26 cellular contexts compared by ENCODE assay signal in genomic region chr16:49532243-49532870, GRCh38.
DNase-seq lines count a peak whose midpoint lies in the region; ATAC-seq, FAIRE-seq and TF ChIP-seq lines count a peak whose summit lies in the region.
"Had no signal": no experiment of that assay in that cellular context is flagged by ENCODE, and none has a peak within 500 bp of the region (broad histone marks: within the 10 kb centered on the region; RNA-seq: fewer than 3 reads in every experiment).

No MANE protein-coding gene starts in this region.

- no peak overlapping the region for H2AK5ac ChIP-seq in trophoblast cell (ENCODE audit: low read length)

- no peak overlapping the region for H3K18ac ChIP-seq in trophoblast cell (ENCODE audit: low read length)

- no peak overlapping the region for H3K4me3 ChIP-seq in HepG2 (replicated peaks in 1 of 3; ENCODE audit: insufficient read depth in 1 of 3, low read depth in 2 of 3, low read length in 3 of 3)
- H3K4me3 ChIP-seq in right lobe of liver = no peak overlapping the region
- H3K4me3 ChIP-seq in aorta (ENCODE audit: low read length in 2 of 2) = no peak overlapping the region
- H3K4me3 ChIP-seq in trophoblast cell (ENCODE audit: low read depth, low read length) = no peak overlapping the region
- H3K4me3 ChIP-seq: left lung, transverse colon had no signal

- H4K12ac ChIP-seq in trophoblast cell (ENCODE audit: low read depth, low read length) = no peak overlapping the region

- H2AFZ ChIP-seq in HepG2 (ENCODE audit: low read length) (no peak overlapping the region), trophoblast cell (ENCODE audit: insufficient read depth, low read length, poor library complexity) (no peak overlapping the region)

- no peak for TF ChIP-seq EP300 in HepG2 (IDR thresholded peaks at IDR 0.05; ENCODE audit: low read depth in 2 of 2, low read length in 2 of 2)
- no peak for TF ChIP-seq EP300 in HepG2 (CRISPR knock-in tag; IDR thresholded peaks at IDR 0.05; ENCODE audit: borderline replicate concordance)

- no peak for TF ChIP-seq RAD21 in HepG2 (CRISPR knock-in tag; IDR thresholded peaks at IDR 0.05)

- intact Hi-C loops in HepG2 (cut with micrococcal nuclease; ENCODE audit: unreplicated experiment) = no loop called here
- intact Hi-C loops in right lobe of liver (cut with DNase I) = no loop called here
- intact Hi-C loops in aorta (cut with DNase I) = no loop called here

- H3K27ac ChIP-seq in HepG2 (ENCODE audit: extremely low read length, insufficient read depth, low read length) (no peak overlapping the region), right lobe of liver (no peak overlapping the region), aorta (ENCODE audit: low read depth in 1 of 2, low read length in 2 of 2) (no peak overlapping the region), trophoblast cell (ENCODE audit: low read depth, low read length) (no peak overlapping the region)
- H3K27ac ChIP-seq: left lung, transverse colon had no signal

- no peaks in the 10 kb centered on the region; the same call in 1 of the 2 replicates for H4K20me1 ChIP-seq in HepG2 (ENCODE audit: insufficient read depth, low read length)

- in situ Hi-C loops in HepG2 (cut with HindIII; ENCODE audit: extremely low pct_ligation_motif_present, low pct_unique_long_range_greater_than_20kb) = no loop called here

- CTCF ChIA-PET in HepG2 (lab: Yijun Ruan, JAX; ENCODE audit: low intra/inter-chr PET ratio, low total read pairs) = no interaction called here

- POLR2A ChIA-PET in HepG2 (lab: Yijun Ruan, JAX) = no interaction called here

- H4K91ac ChIP-seq in trophoblast cell (ENCODE audit: low read depth, low read length) = no peak overlapping the region

- no peak overlapping the region for H2BK5ac ChIP-seq in trophoblast cell (ENCODE audit: low read depth, low read length, poor library complexity)

- H2BK120ac ChIP-seq in trophoblast cell (ENCODE audit: insufficient read depth, low read length, poor library complexity) = no peak overlapping the region

- no peaks in the 10 kb centered on the region for H3K9me3 ChIP-seq in HepG2 (ENCODE audit: low read length)
- no peaks in the 10 kb centered on the region for H3K9me3 ChIP-seq in right lobe of liver
- no peaks in the 10 kb centered on the region for H3K9me3 ChIP-seq in aorta (ENCODE audit: control insufficient read depth, low read length)
- no peaks in the 10 kb centered on the region for H3K9me3 ChIP-seq in trophoblast cell (ENCODE audit: insufficient read depth, low read depth, low read length)
- H3K9me3 ChIP-seq: left lung, transverse colon had no signal

- no peak overlapping the region for H2BK12ac ChIP-seq in trophoblast cell (ENCODE audit: low read length)

- no peaks in the 10 kb centered on the region for H3K4me1 ChIP-seq in HepG2 (ENCODE audit: insufficient read depth, low read length)
- H3K4me1 ChIP-seq in right lobe of liver = no peaks in the 10 kb centered on the region
- H3K4me1 ChIP-seq in aorta (ENCODE audit: control insufficient read depth in 1 of 2, insufficient read depth in 2 of 2, low read length in 2 of 2) = no peaks in the 10 kb centered on the region
- H3K4me1 ChIP-seq in trophoblast cell (ENCODE audit: control insufficient read depth in 1 of 2, insufficient read depth in 2 of 2, low read length in 2 of 2) = peaks cover 9 to 10% of the 10 kb centered on the region in 2 experiments

- no TSS peak for BruUV-seq in HepG2 (replicated peaks; lab: Mats Ljungman, UMichigan)

- no peak overlapping the region for H3K14ac ChIP-seq in trophoblast cell (ENCODE audit: low read length)

- H3K4me2 ChIP-seq in HepG2 (ENCODE audit: low read depth, low read length) = no peak overlapping the region
- H3K4me2 ChIP-seq in trophoblast cell (ENCODE audit: low read length) = no peak overlapping the region

- H3K9ac ChIP-seq in HepG2 (ENCODE audit: insufficient read depth, low read depth, low read length) (no peak overlapping the region), trophoblast cell (ENCODE audit: low read length) (no peak overlapping the region)

- no peak for FAIRE-seq in HepG2 (lab: Jason Lieb, UNC)
- FAIRE-seq: islet of Langerhans, RCC 7860 had no signal

- H3K27me3 ChIP-seq in HepG2 (ENCODE audit: control insufficient read depth in 1 of 2, insufficient read depth in 2 of 2, low read length in 2 of 2) (peaks cover 7 to 25% of the 10 kb centered on the region in 2 experiments; a peak in 4 of 5 replicates), right lobe of liver (no peaks in the 10 kb centered on the region), aorta (ENCODE audit: control insufficient read depth in 1 of 2, insufficient read depth in 2 of 2, low read length in 1 of 2) (no peaks in the 10 kb centered on the region), trophoblast cell (ENCODE audit: insufficient read depth, low read length) (no peaks in the 10 kb centered on the region)
- H3K27me3 ChIP-seq: transverse colon had no signal

- no peaks in the 10 kb centered on the region for H3K79me2 ChIP-seq in HepG2 (ENCODE audit: insufficient read depth, low read length)
- no peaks in the 10 kb centered on the region for H3K79me2 ChIP-seq in trophoblast cell (ENCODE audit: control insufficient read depth, insufficient read depth, low read length, poor library complexity)

- TF ChIP-seq POLR2A in HepG2 (IDR thresholded peaks at IDR 0.05; ENCODE audit: insufficient read depth in 1 of 2, low read depth in 2 of 2, low read length in 2 of 2) (no peak), right lobe of liver (IDR thresholded peaks at IDR 0.05) (no peak)

- H4K8ac ChIP-seq in trophoblast cell (ENCODE audit: low read depth, low read length) = no peak overlapping the region

- H3K36me3 ChIP-seq in HepG2 (replicated peaks in 1 of 2; ENCODE audit: control insufficient read depth in 1 of 2, insufficient read depth in 2 of 2, low read length in 2 of 2) = no peaks in the 10 kb centered on the region
- no peaks in the 10 kb centered on the region for H3K36me3 ChIP-seq in right lobe of liver
- no peaks in the 10 kb centered on the region for H3K36me3 ChIP-seq in aorta (ENCODE audit: control insufficient read depth in 1 of 2, insufficient read depth in 2 of 2, low read length in 1 of 2)
- no peaks in the 10 kb centered on the region for H3K36me3 ChIP-seq in trophoblast cell (ENCODE audit: control insufficient read depth in 1 of 2, insufficient read depth in 2 of 2, low read length in 2 of 2)
- H3K36me3 ChIP-seq: left lung, transverse colon had no signal

- DNase-seq in HepG2 (ENCODE audit: low spot score) = no peak
- no peak for DNase-seq in right lobe of liver
- peak; percentile 95 for DNase-seq in NCI-H69 (lab: John Stamatoyannopoulos, UW)
- DNase-seq in left kidney (ENCODE audit: low read depth, low spot score) = peak; percentile 81
- peak; percentile 13 to 64 for DNase-seq in aorta
- no peak for DNase-seq in activated gamma-delta T cell treated with Interleukin-2 at 50 U/mL for 16 hours
- DNase-seq in HK-2 (ENCODE audit: unreplicated experiment) = no peak
- no peak for DNase-seq in trophoblast cell
- DNase-seq: activated CD4-positive, alpha-beta memory T cell treated with anti-CD3 and anti-CD28 coated beads, Interleukin-2, amount 10 ng/mL, durations not matched to agents 7 days and 5 days; activated CD8-positive, alpha-beta memory T cell treated with anti-CD3 and anti-CD28 coated beads, Interleukin-2, amount 50 U/mL, for 4 hours; activated naive CD4-positive, alpha-beta T cell treated with Interleukin-2 at 50 U/mL for 16 hours; central memory CD4-positive, alpha-beta T cell; DND-41; effector memory CD8-positive, alpha-beta T cell; erythroblast; left lung; mesenchymal stem cell; NCI-H1436 treated with DMSO at 0.1 percent for 48 hours; NCI-H2107; NCI-H510A; SIG-M5; SW 1271; transverse colon had no signal

- no peak for ATAC-seq in HepG2
- no peak for ATAC-seq in right lobe of liver
- no peak for ATAC-seq in aorta (ENCODE audit: low FRiP score)
- ATAC-seq: effector memory CD8-positive, alpha-beta T cell; left lung; stimulated activated memory B cell treated with anti-CD40 and anti-IgM and Interleukin-4, amounts not matched to agents 10 μg/mL and 1 μg/mL and 100 μg/mL, for 72 hours had no signal

- no peak overlapping the region for H3K4ac ChIP-seq in trophoblast cell (ENCODE audit: low read depth, low read length)

- WGBS in HepG2 (ENCODE audit: low lambda C conversion rate) = 34% methylated on average over 12 of the region's 13 CpGs
- 73% methylated on average over 13 of the region's 13 CpGs for WGBS in right lobe of liver (ENCODE audit: insufficient coverage, low coverage, low lambda C conversion rate, missing lambda C conversion rate)
- 86 to 89% methylated on average over 13 of the region's 13 CpGs for WGBS in aorta, 2 donors
- no CpG with 5 or more reads among the region's 13 CpGs for WGBS in trophoblast cell (ENCODE audit: extremely low coverage, insufficient coverage, insufficient read length)

- no peaks in the 10 kb centered on the region for H3K79me1 ChIP-seq in trophoblast cell (ENCODE audit: low read length)

- TF ChIP-seq CTCF in HepG2 (CRISPR knock-in tag; IDR thresholded peaks at IDR 0.05) = no peak
- no peak for TF ChIP-seq CTCF in right lobe of liver (IDR thresholded peaks at IDR 0.05)

- no peak overlapping the region for H3K23ac ChIP-seq in trophoblast cell (ENCODE audit: low read length)

TF ChIP-seq in HepG2, 621 proteins besides CTCF, POLR2A, EP300 and RAD21:
- TF ChIP-seq BRF2 (CRISPR knock-in tag; IDR thresholded peaks at IDR 0.05) = no peak
- no peak for TF ChIP-seq SCMH1 (CRISPR knock-in tag; IDR thresholded peaks at IDR 0.05; ENCODE audit: borderline replicate concordance)
- TF ChIP-seq ZNF644 (CRISPR knock-in tag; IDR thresholded peaks at IDR 0.05; ENCODE audit: low read depth) = no peak
- TF ChIP-seq RFX1 (IDR thresholded peaks at IDR 0.05) = peak; percentile 57; the same call in 1 of the 2 replicates
- TF ChIP-seq ATF5 (CRISPR knock-in tag; IDR thresholded peaks at IDR 0.05; ENCODE audit: low read depth) = no peak

Comparison
In these comparisons a context has a peak if more than half of its experiments do, and no peak if none do; other contexts are left out.
1. DNase-seq: peak in NCI-H69 (single experiment), left kidney (single experiment) and aorta (2 of 2); none in HepG2 (single experiment), right lobe of liver (0 of 3), activated gamma-delta T cell treated with Interleukin-2 at 50 U/mL for 16 hours (single experiment), HK-2 (single experiment) and trophoblast cell (0 of 2).